ENCODE assay signal across 19 cellular contexts in genomic region chr19:46221152-46221551, GRCh38. TPM values are rescaled to one million over a fixed set of nuclear protein-coding genes. Genes with fewer than 3 reads are reported as not detected.
A peak's percentile ranks its signal among the peaks of the same experiment; 100 is the strongest.
DNase-seq lines count a peak whose midpoint lies in the region; ATAC-seq and TF ChIP-seq lines count a peak whose summit lies in the region.
"Had no signal": no experiment of that assay in that cellular context is flagged by ENCODE, and none has a peak within 500 bp of the region (broad histone marks: within the 10 kb centered on the region; RNA-seq: fewer than 3 reads in every experiment).

No MANE protein-coding gene starts in this region.

- H3K36me3 ChIP-seq in upper lobe of left lung = no peaks in the 10 kb centered on the region
- H3K36me3 ChIP-seq: BE2C, BLaER1 had no signal

- POLR2A ChIA-PET in RWPE1 (lab: Yijun Ruan, JAX; ENCODE audit: low non-redundant PET) = no interaction called here

- no peak for TF ChIP-seq EP300 in upper lobe of left lung (IDR thresholded peaks at IDR 0.05)

- H3K27ac ChIP-seq in RWPE1 (peak overlapping the region; percentile 82), VCaP (peak overlapping the region; percentile 66), upper lobe of left lung (no peak overlapping the region)
- H3K27ac ChIP-seq: 22Rv1, BLaER1 had no signal

- 82 to 91% methylated on average over 2 of the region's 2 CpGs for WGBS in upper lobe of left lung, 2 donors

- TF ChIP-seq POLR2A in upper lobe of left lung (IDR thresholded peaks at IDR 0.05) = no peak

- ATAC-seq in upper lobe of left lung (ENCODE audit: low FRiP score in 2 of 2) = no peak

- DNase-seq in activated CD4-positive, CD25-positive, alpha-beta regulatory T cell treated with anti-CD3 and anti-CD28 coated beads, Interleukin-2, amount 50 U/mL, for 72 hours = peak; percentile 9
- DNase-seq in activated CD4-positive, CD25-positive, alpha-beta regulatory T cell (lab: John Stamatoyannopoulos, UW) = no peak
- DNase-seq in RWPE1 (ENCODE audit: low spot score) (no peak), islet precursor cell (peak; percentile 11), UCSD-AML1 (lab: John Stamatoyannopoulos, UW; ENCODE audit: unreplicated experiment) (no peak), upper lobe of left lung (no peak), MV-4-11 (lab: John Stamatoyannopoulos, UW) (no peak)
- DNase-seq: BE2C; C1 segment of cervical spinal cord; CD4-positive, alpha-beta memory T cell; CD4-positive, CD25-positive, alpha-beta regulatory T cell; GF-D8 had no signal

- TF ChIP-seq CTCF in RWPE1 (conservative IDR thresholded peaks at IDR 0.05; ENCODE audit: low read depth) = no peak
- TF ChIP-seq CTCF in VCaP (conservative IDR thresholded peaks at IDR 0.05) = no peak
- TF ChIP-seq CTCF in upper lobe of left lung (IDR thresholded peaks at IDR 0.05) = no peak

- no peaks in the 10 kb centered on the region for H3K9me3 ChIP-seq in upper lobe of left lung
- H3K9me3 ChIP-seq: BE2C, BLaER1, Caco-2 had no signal

- H3K4me3 ChIP-seq in upper lobe of left lung = no peak overlapping the region
- H3K4me3 ChIP-seq: BLaER1 had no signal

- H3K27me3 ChIP-seq in upper lobe of left lung = no peaks in the 10 kb centered on the region
- H3K27me3 ChIP-seq: BE2C, BLaER1 had no signal

- CTCF ChIA-PET in RWPE1 (lab: Yijun Ruan, JAX) = interaction anchor here (0.8 to 1.6 kb wide), 4 partner anchors 10 to 192 kb away, joined by 3 to 8 read pairs (median 4); no protein-coding TSS in a partner anchor

- H3K4me1 ChIP-seq in upper lobe of left lung = peaks cover 0 to 7% (median 4%) of the 10 kb centered on the region in 4 donors
- H3K4me1 ChIP-seq: BLaER1 had no signal

RNA-seq across cellular contexts. Expression of gene IGFL1, which starts 8.4 kb away (rescaled TPM):
- not detected for total RNA-seq in upper lobe of left lung
- total RNA-seq: A673; Caco-2; Calu3; CD4-positive, alpha-beta memory T cell; CD4-positive, CD25-positive, alpha-beta regulatory T cell; CD8-positive, alpha-beta memory T cell had no signal

Comparison
In these comparisons a context has a peak if more than half of its experiments do, and no peak if none do; other contexts are left out.
1. DNase-seq: peak in activated CD4-positive, CD25-positive, alpha-beta regulatory T cell treated with anti-CD3 and anti-CD28 coated beads, Interleukin-2, amount 50 U/mL, for 72 hours (single experiment) and islet precursor cell (single experiment); none in activated CD4-positive, CD25-positive, alpha-beta regulatory T cell (0 of 4), RWPE1 (single experiment), UCSD-AML1 (single experiment), upper lobe of left lung (0 of 2) and MV-4-11 (single experiment).
2. H3K27ac ChIP-seq: peak in RWPE1 (single experiment) and VCaP (single experiment); none in upper lobe of left lung (0 of 4).